Comparison of ENCODE assay signal across 11 cellular contexts in the genomic region with DNA sequence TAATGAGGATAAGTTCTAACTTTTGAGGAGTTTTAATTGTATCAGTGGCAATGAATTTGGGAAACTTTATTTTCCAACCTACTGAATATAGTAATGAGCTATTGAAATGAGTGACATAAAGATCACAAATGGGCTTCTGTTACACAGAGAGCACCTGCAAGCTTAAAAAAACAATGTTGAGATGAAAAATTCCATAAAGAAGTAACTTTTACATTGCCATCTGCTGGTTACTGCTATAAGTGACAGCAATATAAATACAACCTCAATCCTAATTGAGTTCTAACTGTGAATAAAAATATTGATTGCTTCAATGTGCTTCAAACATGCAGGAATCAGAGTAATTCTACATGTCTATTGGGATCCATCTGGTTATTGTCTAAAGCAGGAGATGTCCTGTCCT. TPM values are rescaled to one million over a fixed set of nuclear protein-coding genes. Genes with fewer than 3 reads are reported as not detected.
DNase-seq lines count a peak whose midpoint lies in the region; ATAC-seq, FAIRE-seq and TF ChIP-seq lines count a peak whose summit lies in the region.
"Had no signal": no experiment of that assay in that cellular context is flagged by ENCODE, and none has a peak within 500 bp of the region (broad histone marks: within the 10 kb centered on the region; RNA-seq: fewer than 3 reads in every experiment).

No MANE protein-coding gene starts in this region.

- H4K20me1 ChIP-seq in SK-N-SH (ENCODE audit: insufficient read depth) = no peaks in the 10 kb centered on the region

- H3K9me3 ChIP-seq in SK-N-SH = no peaks in the 10 kb centered on the region
- no peaks in the 10 kb centered on the region for H3K9me3 ChIP-seq in small intestine (ENCODE audit: control insufficient read depth, low read depth)
- H3K9me3 ChIP-seq: thoracic aorta had no signal

- H3K9ac ChIP-seq in SK-N-SH = no peak overlapping the region

- H3K4me3 ChIP-seq in SK-N-SH (ENCODE audit: low read depth in 2 of 2, low read length in 1 of 2) (no peak overlapping the region; a peak in 1 of 4 replicates), epithelial cell of esophagus (ENCODE audit: low read length) (no peak overlapping the region), small intestine (ENCODE audit: low read depth in 1 of 2, low read length in 2 of 2) (no peak overlapping the region)
- H3K4me3 ChIP-seq: thoracic aorta had no signal

- H2AFZ ChIP-seq in SK-N-SH (ENCODE audit: low read depth) = no peak overlapping the region

- FAIRE-seq in small intestine (lab: Jason Lieb, UNC) = no peak

- TF ChIP-seq EP300 in SK-N-SH (IDR thresholded peaks at IDR 0.05; ENCODE audit: borderline replicate concordance in 1 of 2, low read depth in 1 of 2, low read length in 1 of 2) = no peak

- no peak overlapping the region for H3K4me2 ChIP-seq in SK-N-SH

- H3K79me2 ChIP-seq in SK-N-SH (ENCODE audit: insufficient read depth) = no peaks in the 10 kb centered on the region

- TF ChIP-seq CTCF in SK-N-SH (IDR thresholded peaks at IDR 0.05) (peak; percentile 57), epithelial cell of esophagus (IDR thresholded peaks at IDR 0.05; ENCODE audit: insufficient read depth, low read depth, low read length, missing control alignments) (peak; percentile 31)

- H3K27ac ChIP-seq in SK-N-SH (ENCODE audit: low read depth in 2 of 2, low read length in 1 of 2) (no peak overlapping the region), small intestine (ENCODE audit: low read depth in 1 of 2, low read length in 1 of 2) (no peak overlapping the region)
- H3K27ac ChIP-seq: thoracic aorta had no signal

- H3K9me2 ChIP-seq in SK-N-SH = no peaks in the 10 kb centered on the region

- POLR2A ChIA-PET in SK-N-SH (lab: Yijun Ruan, JAX) = no interaction called here

- H3K4me1 ChIP-seq in SK-N-SH (ENCODE audit: control insufficient read depth in 1 of 2, insufficient read depth in 2 of 2, low read depth in 1 of 2, low read length in 1 of 2) (no peaks in the 10 kb centered on the region), small intestine (ENCODE audit: control insufficient read depth in 2 of 2, insufficient read depth in 1 of 2, low read depth in 1 of 2, low read length in 1 of 2) (no peaks in the 10 kb centered on the region)

- H3F3A ChIP-seq in SK-N-SH (replicated peaks; ENCODE audit: insufficient read depth) = no peaks in the 10 kb centered on the region

- CTCF ChIA-PET in SK-N-SH (lab: Yijun Ruan, JAX) = interaction anchor here (0.6 to 3.3 kb wide), 10 partner anchors 13 to 310 kb away, joined by 3 to 21 read pairs (median 7); a partner anchor contains a TSS

- H3K27me3 ChIP-seq in SK-N-SH (ENCODE audit: insufficient read depth) = peaks cover 14% of the 10 kb centered on the region; the same call in 1 of the 2 replicates
- H3K27me3 ChIP-seq in small intestine (ENCODE audit: control insufficient read depth in 2 of 2, insufficient read depth in 2 of 2, low read length in 2 of 2) = no peaks in the 10 kb centered on the region

- ATAC-seq in SK-N-SH treated with all-trans-retinoic acid at 6 μM for 48 hours = no peak
- ATAC-seq in GM19463 (IDR thresholded peaks at IDR 0.05; ENCODE audit: unreplicated experiment) = no peak

- DNase-seq in SK-N-SH (no peak), NAMALWA (ENCODE audit: low spot score) (peak; percentile 34), epithelial cell of esophagus (ENCODE audit: low read depth) (peak; percentile 18), small intestine (peak; percentile 14), middle frontal gyrus (ENCODE audit: extremely low spot score, low spot score) (no peak), DMS79 treated with DMSO at 0.1 percent for 48 hours (lab: John Stamatoyannopoulos, UW) (no peak)
- DNase-seq: amniotic stem cell; stimulated activated CD4-positive, alpha-beta T cell treated with anti-CD3 and anti-CD28 coated beads, Interleukin-12 subunit alpha, Interleukin-12 subunit beta, amount 100 ng/mL, for 4 hours had no signal

- H3K36me3 ChIP-seq in SK-N-SH (replicated peaks in 1 of 2; ENCODE audit: control insufficient read depth in 1 of 2, insufficient read depth in 2 of 2, low read length in 1 of 2) (no peaks in the 10 kb centered on the region), small intestine (ENCODE audit: control insufficient read depth in 2 of 2, insufficient read depth in 2 of 2, low read length in 2 of 2) (no peaks in the 10 kb centered on the region)
- H3K36me3 ChIP-seq: thoracic aorta had no signal

- no peak for TF ChIP-seq RAD21 in SK-N-SH (IDR thresholded peaks at IDR 0.05; ENCODE audit: low read length)

TF ChIP-seq in SK-N-SH, 30 proteins besides CTCF, POLR2A, EP300 and RAD21:
- no peak for TF ChIP-seq TEAD4 (IDR thresholded peaks at IDR 0.05; ENCODE audit: borderline replicate concordance, insufficient read depth)
- no peak for TF ChIP-seq NFIC (IDR thresholded peaks at IDR 0.05; ENCODE audit: borderline replicate concordance)
- TF ChIP-seq, protein P1, sequence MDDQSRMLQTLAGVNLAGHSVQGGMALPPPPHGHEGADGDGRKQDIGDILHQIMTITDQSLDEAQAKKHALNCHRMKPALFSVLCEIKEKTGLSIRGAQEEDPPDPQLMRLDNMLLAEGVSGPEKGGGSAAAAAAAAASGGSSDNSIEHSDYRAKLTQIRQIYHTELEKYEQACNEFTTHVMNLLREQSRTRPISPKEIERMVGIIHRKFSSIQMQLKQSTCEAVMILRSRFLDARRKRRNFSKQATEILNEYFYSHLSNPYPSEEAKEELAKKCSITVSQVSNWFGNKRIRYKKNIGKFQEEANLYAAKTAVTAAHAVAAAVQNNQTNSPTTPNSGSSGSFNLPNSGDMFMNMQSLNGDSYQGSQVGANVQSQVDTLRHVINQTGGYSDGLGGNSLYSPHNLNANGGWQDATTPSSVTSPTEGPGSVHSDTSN (IDR thresholded peaks at IDR 0.05) = no peak
- TF ChIP-seq TAF1 (IDR thresholded peaks at IDR 0.05; ENCODE audit: borderline replicate concordance, low read depth, low read length) = no peak

TF ChIP-seq in SK-N-SH treated with all-trans-retinoic acid at 6 μM for 48 hours, 23 proteins besides CTCF, POLR2A, EP300 and RAD21:
- TF ChIP-seq TOX (CRISPR knock-in tag; IDR thresholded peaks at IDR 0.05; ENCODE audit: borderline replicate concordance) (no peak), ARNTL (CRISPR knock-in tag; IDR thresholded peaks at IDR 0.05; ENCODE audit: borderline replicate concordance, low read depth) (no peak), PPARA (CRISPR knock-in tag; IDR thresholded peaks at IDR 0.05; ENCODE audit: borderline replicate concordance) (no peak), ESRRG (CRISPR knock-in tag; IDR thresholded peaks at IDR 0.05) (no peak), ZFP3 (CRISPR knock-in tag; IDR thresholded peaks at IDR 0.05) (no peak), ZC3H10 (CRISPR knock-in tag; IDR thresholded peaks at IDR 0.05) (no peak), ZNF70 (CRISPR knock-in tag; IDR thresholded peaks at IDR 0.05) (no peak), CSDC2 (CRISPR knock-in tag; IDR thresholded peaks at IDR 0.05) (no peak), TCF4 (CRISPR knock-in tag; IDR thresholded peaks at IDR 0.05; ENCODE audit: borderline replicate concordance) (no peak), ZFP30 (CRISPR knock-in tag; IDR thresholded peaks at IDR 0.05) (no peak), ZNF565 (CRISPR knock-in tag; conservative IDR thresholded peaks at IDR 0.05; ENCODE audit: low read depth) (no peak), RARB (CRISPR knock-in tag; IDR thresholded peaks at IDR 0.05) (no peak)
- TF ChIP-seq, protein P2, sequence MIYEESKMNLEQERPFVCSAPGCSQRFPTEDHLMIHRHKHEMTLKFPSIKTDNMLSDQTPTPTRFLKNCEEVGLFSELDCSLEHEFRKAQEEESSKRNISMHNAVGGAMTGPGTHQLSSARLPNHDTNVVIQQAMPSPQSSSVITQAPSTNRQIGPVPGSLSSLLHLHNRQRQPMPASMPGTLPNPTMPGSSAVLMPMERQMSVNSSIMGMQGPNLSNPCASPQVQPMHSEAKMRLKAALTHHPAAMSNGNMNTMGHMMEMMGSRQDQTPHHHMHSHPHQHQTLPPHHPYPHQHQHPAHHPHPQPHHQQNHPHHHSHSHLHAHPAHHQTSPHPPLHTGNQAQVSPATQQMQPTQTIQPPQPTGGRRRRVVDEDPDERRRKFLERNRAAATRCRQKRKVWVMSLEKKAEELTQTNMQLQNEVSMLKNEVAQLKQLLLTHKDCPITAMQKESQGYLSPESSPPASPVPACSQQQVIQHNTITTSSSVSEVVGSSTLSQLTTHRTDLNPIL (CRISPR knock-in tag; IDR thresholded peaks at IDR 0.05; ENCODE audit: low read depth) = no peak
- TF ChIP-seq, protein P3, sequence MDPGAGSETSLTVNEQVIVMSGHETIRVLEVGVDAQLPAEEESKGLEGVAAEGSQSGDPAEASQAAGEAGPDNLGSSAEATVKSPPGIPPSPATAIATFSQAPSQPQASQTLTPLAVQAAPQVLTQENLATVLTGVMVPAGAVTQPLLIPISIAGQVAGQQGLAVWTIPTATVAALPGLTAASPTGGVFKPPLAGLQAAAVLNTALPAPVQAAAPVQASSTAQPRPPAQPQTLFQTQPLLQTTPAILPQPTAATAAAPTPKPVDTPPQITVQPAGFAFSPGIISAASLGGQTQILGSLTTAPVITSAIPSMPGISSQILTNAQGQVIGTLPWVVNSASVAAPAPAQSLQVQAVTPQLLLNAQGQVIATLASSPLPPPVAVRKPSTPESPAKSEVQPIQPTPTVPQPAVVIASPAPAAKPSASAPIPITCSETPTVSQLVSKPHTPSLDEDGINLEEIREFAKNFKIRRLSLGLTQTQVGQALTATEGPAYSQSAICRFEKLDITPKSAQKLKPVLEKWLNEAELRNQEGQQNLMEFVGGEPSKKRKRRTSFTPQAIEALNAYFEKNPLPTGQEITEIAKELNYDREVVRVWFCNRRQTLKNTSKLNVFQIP (CRISPR knock-in tag; IDR thresholded peaks at IDR 0.05; ENCODE audit: borderline replicate concordance, low read depth) = no peak

RNA-seq across cellular contexts. Expression of a gene that starts 14.2 kb away (rescaled TPM):
- not detected in 2 replicates for polyA plus RNA-seq in SK-N-SH (2012; rRNA removed)
- polyA plus RNA-seq in SK-N-SH (2012; cell fraction: cytosol; rRNA removed) = 0.03 TPM in 1 of 2 replicates, not detected in the other
- not detected in 2 replicates for polyA plus RNA-seq in SK-N-SH (2012; cell fraction: nucleus; rRNA removed)
- under 1 TPM in 1 of 3 donors, not detected in 2; 0.30 TPM for polyA plus RNA-seq in small intestine

Comparison
In these comparisons a context has a peak if more than half of its experiments do, and no peak if none do; other contexts are left out.
1. DNase-seq: peak in NAMALWA (single experiment), epithelial cell of esophagus (single experiment) and small intestine (single experiment); none in SK-N-SH (single experiment), middle frontal gyrus (single experiment) and DMS79 treated with DMSO at 0.1 percent for 48 hours (single experiment).